Comparison of ENCODE assay signal across 1 cellular context in the genomic region with DNA sequence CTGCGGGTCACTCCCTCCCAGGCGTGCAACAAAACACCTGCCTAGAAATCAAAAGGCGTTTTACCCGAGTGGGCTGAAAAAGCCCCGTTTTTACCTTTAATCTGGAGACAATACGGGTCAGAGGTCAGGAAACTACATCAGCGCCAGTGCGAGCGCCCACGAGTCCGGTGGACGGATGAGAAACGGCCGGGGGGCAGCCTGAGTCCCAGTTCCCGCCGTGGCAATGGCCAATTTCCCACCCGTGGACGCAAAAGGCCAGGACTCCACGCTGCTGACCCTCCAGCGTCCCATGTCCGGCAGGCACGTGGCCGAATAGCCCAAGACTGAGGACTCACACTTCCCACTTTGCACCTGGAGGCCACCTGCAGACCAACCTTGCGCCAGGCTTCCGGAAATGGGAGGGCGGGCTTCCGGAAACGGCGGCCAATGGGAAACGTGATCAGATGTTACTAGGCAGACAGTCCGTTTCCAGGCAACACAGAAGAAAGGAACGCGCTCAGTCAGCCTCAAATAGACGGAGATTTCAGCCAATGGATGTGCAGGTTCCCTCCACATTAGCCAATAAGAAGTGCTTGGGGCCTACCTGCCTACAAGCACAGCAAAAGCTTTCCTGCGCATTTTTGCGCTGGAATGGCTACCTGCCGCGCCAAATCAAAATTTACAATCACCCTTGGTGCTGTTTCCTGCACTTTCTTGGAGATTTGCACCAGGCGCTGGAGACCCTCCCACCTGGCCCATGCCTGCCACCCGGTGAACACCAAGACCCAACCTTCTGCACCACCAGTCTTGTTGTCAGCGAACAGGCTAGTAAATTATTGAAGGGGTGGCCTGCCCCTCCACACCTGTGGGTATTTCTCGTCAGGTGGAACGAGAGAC.
TF ChIP-seq lines count a peak whose summit lies in the region.

No MANE protein-coding gene starts in this region.

TF ChIP-seq in SK-N-SH, 30 proteins besides CTCF, POLR2A, EP300 and RAD21 (continued from another document):
- TF ChIP-seq, protein P1, sequence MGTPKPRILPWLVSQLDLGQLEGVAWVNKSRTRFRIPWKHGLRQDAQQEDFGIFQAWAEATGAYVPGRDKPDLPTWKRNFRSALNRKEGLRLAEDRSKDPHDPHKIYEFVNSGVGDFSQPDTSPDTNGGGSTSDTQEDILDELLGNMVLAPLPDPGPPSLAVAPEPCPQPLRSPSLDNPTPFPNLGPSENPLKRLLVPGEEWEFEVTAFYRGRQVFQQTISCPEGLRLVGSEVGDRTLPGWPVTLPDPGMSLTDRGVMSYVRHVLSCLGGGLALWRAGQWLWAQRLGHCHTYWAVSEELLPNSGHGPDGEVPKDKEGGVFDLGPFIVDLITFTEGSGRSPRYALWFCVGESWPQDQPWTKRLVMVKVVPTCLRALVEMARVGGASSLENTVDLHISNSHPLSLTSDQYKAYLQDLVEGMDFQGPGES (IDR thresholded peaks at IDR 0.05; ENCODE audit: low read depth, low read length), result peak; percentile 76
- TF ChIP-seq TAF1 (IDR thresholded peaks at IDR 0.05; ENCODE audit: borderline replicate concordance, low read depth, low read length) (peak; percentile 36; the same call in 1 of the 2 replicates), TCF12 (IDR thresholded peaks at IDR 0.05) (peak; percentile 29; the same call in 1 of the 2 replicates), RFX5 (IDR thresholded peaks at IDR 0.05; ENCODE audit: low read length) (peak; percentile 99)
- TF ChIP-seq, protein P2, sequence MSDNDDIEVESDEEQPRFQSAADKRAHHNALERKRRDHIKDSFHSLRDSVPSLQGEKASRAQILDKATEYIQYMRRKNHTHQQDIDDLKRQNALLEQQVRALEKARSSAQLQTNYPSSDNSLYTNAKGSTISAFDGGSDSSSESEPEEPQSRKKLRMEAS (IDR thresholded peaks at IDR 0.05; ENCODE audit: low read depth), result peak; percentile 98
- TF ChIP-seq, protein P3, sequence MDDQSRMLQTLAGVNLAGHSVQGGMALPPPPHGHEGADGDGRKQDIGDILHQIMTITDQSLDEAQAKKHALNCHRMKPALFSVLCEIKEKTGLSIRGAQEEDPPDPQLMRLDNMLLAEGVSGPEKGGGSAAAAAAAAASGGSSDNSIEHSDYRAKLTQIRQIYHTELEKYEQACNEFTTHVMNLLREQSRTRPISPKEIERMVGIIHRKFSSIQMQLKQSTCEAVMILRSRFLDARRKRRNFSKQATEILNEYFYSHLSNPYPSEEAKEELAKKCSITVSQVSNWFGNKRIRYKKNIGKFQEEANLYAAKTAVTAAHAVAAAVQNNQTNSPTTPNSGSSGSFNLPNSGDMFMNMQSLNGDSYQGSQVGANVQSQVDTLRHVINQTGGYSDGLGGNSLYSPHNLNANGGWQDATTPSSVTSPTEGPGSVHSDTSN (IDR thresholded peaks at IDR 0.05), result peak; percentile 97
